In the genomic region with DNA sequence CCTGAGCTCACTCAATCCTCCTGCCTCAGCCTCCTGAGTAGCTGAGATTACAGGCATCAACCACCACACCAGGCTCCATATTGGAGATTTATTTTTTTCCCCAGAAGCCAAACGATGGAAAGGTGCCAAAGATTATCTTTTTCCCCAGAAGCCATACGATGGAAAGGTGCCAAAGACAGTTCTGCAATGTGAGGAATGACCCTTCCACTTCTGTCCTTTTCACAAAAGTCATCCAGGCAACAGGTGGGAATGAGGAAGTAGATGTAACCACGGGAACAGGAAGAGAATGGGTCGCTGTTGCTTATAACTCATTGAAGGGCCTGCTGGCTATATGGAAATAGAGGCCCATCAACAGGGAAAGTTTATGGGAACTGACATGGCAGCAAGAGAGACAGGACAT, we compare ENCODE assay signal across 22 cellular contexts.
"Had no signal": no experiment of that assay in that cellular context is flagged by ENCODE, and none has a peak within 500 bp of the region (broad histone marks: within the 10 kb centered on the region; RNA-seq: fewer than 3 reads in every experiment).

No MANE protein-coding gene starts in this region.

- H3K27me3 ChIP-seq: breast epithelium, SJSA1 had no signal

- H3K4me3 ChIP-seq: breast epithelium, coronary artery, SJSA1 had no signal

- H3K27ac ChIP-seq: breast epithelium, coronary artery, KMS-11, SJSA1 had no signal

- H3K4me1 ChIP-seq: breast epithelium, SJSA1 had no signal

- H3K9me3 ChIP-seq: breast epithelium had no signal

- H3K4me2 ChIP-seq: KMS-11 had no signal

- DNase-seq: activated CD4-positive, alpha-beta T cell treated with anti-CD3 and anti-CD28 coated beads for 4 hours; activated CD8-positive, alpha-beta memory T cell treated with anti-CD3 and anti-CD28 coated beads, Interleukin-2, amount 50 U/mL, for 48 hours; activated CD8-positive, alpha-beta T cell treated with anti-CD3 and anti-CD28 coated beads for 36 hours; activated T-cell treated with anti-CD3 and anti-CD28 coated beads, Interleukin-2, amount 50 U/mL, for 1 hour; aorta; caudate nucleus; NCI-H1105 treated with DMSO at 0.1 percent for 48 hours; NCI-H146; NCI-H187 treated with DMSO at 0.1 percent for 48 hours; NCI-H2081 treated with DMSO at 0.1 percent for 48 hours; NCI-H446; NCI-H524; NK-92 treated with Interleukin-12 subunit alpha and Interleukin-12 subunit beta, amount 100 ng/mL, for 24 hours; PC-3; SHP77; T-helper 1 cell had no signal

- FAIRE-seq: RCC 7860 had no signal

- ATAC-seq: activated CD4-positive, CD25-positive, alpha-beta regulatory T cell treated with anti-CD3 and anti-CD28 coated beads, Interleukin-2, amount 50 U/mL, for 24 hours; activated CD8-positive, alpha-beta T cell treated with anti-CD3 and anti-CD28 coated beads for 36 hours; PC-3 had no signal

- H3K36me3 ChIP-seq: breast epithelium, SJSA1 had no signal

- H3K9ac ChIP-seq: KMS-11 had no signal
